ENCODE assay signal across 1 cellular context in genomic region chr4:107243141-107243779, GRCh38.
A peak's percentile ranks its signal among the peaks of the same experiment; 100 is the strongest.
TF ChIP-seq lines count a peak whose summit lies in the region.

No MANE protein-coding gene starts in this region.

TF ChIP-seq in SK-N-SH treated with all-trans-retinoic acid at 6 μM for 48 hours, 23 proteins besides CTCF, POLR2A, EP300 and RAD21 (continued from another document):
- TF ChIP-seq PATZ1 (CRISPR knock-in tag; IDR thresholded peaks at IDR 0.05; ENCODE audit: borderline replicate concordance) (peak; percentile 71; the same call in 1 of the 2 replicates), ZFP3 (CRISPR knock-in tag; IDR thresholded peaks at IDR 0.05) (no peak), ZNF70 (CRISPR knock-in tag; IDR thresholded peaks at IDR 0.05) (no peak), TSHZ2 (CRISPR knock-in tag; IDR thresholded peaks at IDR 0.05) (no peak), ISL1 (CRISPR knock-in tag; IDR thresholded peaks at IDR 0.05) (peak; percentile 78), ZNF565 (CRISPR knock-in tag; conservative IDR thresholded peaks at IDR 0.05; ENCODE audit: low read depth) (no peak), CREB5 (CRISPR knock-in tag; IDR thresholded peaks at IDR 0.05; ENCODE audit: low read depth) (no peak), RARB (CRISPR knock-in tag; IDR thresholded peaks at IDR 0.05) (no peak), ZC3H10 (CRISPR knock-in tag; IDR thresholded peaks at IDR 0.05) (no peak), TCF4 (CRISPR knock-in tag; IDR thresholded peaks at IDR 0.05; ENCODE audit: borderline replicate concordance) (peak; percentile 59), CSRNP3 (CRISPR knock-in tag; IDR thresholded peaks at IDR 0.05) (peak; percentile 58; the same call in 1 of the 2 replicates)
